In genomic region chr17:79082311-79083190, GRCh38 we compare ENCODE assay signal across 1 cellular context.
TF ChIP-seq lines count a peak whose summit lies in the region.

No MANE protein-coding gene starts in this region.

TF ChIP-seq in HepG2, 621 proteins besides CTCF, POLR2A, EP300 and RAD21 (continued from another document):
- TF ChIP-seq, protein P1, sequence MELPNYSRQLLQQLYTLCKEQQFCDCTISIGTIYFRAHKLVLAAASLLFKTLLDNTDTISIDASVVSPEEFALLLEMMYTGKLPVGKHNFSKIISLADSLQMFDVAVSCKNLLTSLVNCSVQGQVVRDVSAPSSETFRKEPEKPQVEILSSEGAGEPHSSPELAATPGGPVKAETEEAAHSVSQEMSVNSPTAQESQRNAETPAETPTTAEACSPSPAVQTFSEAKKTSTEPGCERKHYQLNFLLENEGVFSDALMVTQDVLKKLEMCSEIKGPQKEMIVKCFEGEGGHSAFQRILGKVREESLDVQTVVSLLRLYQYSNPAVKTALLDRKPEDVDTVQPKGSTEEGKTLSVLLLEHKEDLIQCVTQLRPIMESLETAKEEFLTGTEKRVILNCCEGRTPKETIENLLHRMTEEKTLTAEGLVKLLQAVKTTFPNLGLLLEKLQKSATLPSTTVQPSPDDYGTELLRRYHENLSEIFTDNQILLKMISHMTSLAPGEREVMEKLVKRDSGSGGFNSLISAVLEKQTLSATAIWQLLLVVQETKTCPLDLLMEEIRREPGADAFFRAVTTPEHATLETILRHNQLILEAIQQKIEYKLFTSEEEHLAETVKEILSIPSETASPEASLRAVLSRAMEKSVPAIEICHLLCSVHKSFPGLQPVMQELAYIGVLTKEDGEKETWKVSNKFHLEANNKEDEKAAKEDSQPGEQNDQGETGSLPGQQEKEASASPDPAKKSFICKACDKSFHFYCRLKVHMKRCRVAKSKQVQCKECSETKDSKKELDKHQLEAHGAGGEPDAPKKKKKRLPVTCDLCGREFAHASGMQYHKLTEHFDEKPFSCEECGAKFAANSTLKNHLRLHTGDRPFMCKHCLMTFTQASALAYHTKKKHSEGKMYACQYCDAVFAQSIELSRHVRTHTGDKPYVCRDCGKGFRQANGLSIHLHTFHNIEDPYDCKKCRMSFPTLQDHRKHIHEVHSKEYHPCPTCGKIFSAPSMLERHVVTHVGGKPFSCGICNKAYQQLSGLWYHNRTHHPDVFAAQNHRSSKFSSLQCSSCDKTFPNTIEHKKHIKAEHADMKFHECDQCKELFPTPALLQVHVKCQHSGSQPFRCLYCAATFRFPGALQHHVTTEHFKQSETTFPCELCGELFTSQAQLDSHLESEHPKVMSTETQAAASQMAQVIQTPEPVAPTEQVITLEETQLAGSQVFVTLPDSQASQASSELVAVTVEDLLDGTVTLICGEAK (IDR thresholded peaks at IDR 0.05): no peak
- TF ChIP-seq, protein P1 (CRISPR knock-in tag; IDR thresholded peaks at IDR 0.05): 0 out of 2 replicates have a peak, but pooled peaks have one; percentile 46
- TF ChIP-seq PBX3 (CRISPR knock-in tag; IDR thresholded peaks at IDR 0.05; ENCODE audit: borderline replicate concordance) (no peak), NFE2L1 (CRISPR knock-in tag; IDR thresholded peaks at IDR 0.05; ENCODE audit: borderline replicate concordance) (no peak), KDM2A (CRISPR knock-in tag; IDR thresholded peaks at IDR 0.05; ENCODE audit: borderline replicate concordance, low read depth) (peak; percentile 76; the same call in 1 of the 2 replicates), DNMT1 (CRISPR knock-in tag; IDR thresholded peaks at IDR 0.05) (no peak), KMT2B (CRISPR knock-in tag; IDR thresholded peaks at IDR 0.05) (no peak), CREM (IDR thresholded peaks at IDR 0.05) (no peak), CREM (CRISPR knock-in tag; IDR thresholded peaks at IDR 0.05) (no peak), CBX2 (IDR thresholded peaks at IDR 0.05; ENCODE audit: low read depth, low read length) (no peak), CBX2 (CRISPR knock-in tag; IDR thresholded peaks at IDR 0.05; ENCODE audit: low read depth) (no peak), ZNF562 (CRISPR knock-in tag; IDR thresholded peaks at IDR 0.05; ENCODE audit: borderline replicate concordance) (no peak), ZFP36 (IDR thresholded peaks at IDR 0.05; ENCODE audit: borderline replicate concordance, low read depth, low read length, partially characterized antibody) (no peak), HOXA9 (CRISPR knock-in tag; IDR thresholded peaks at IDR 0.05; ENCODE audit: borderline replicate concordance) (no peak)
